Comparison of ENCODE assay signal across 2 cellular contexts in genomic region chr16:82183004-82183397, GRCh38.
TF ChIP-seq lines count a peak whose summit lies in the region.

No MANE protein-coding gene starts in this region.

TF ChIP-seq in K562, 482 proteins besides CTCF, POLR2A, EP300 and RAD21:
- no peak for TF ChIP-seq ZBTB5 (IDR thresholded peaks at IDR 0.05)
- TF ChIP-seq ZBTB40 (IDR thresholded peaks at IDR 0.05), result no peak
- TF ChIP-seq ZBTB40 (CRISPR knock-in tag; IDR thresholded peaks at IDR 0.05), result no peak
- no peak for TF ChIP-seq PYGO2 (tag; IDR thresholded peaks at IDR 0.05)
- peak; percentile 75 for TF ChIP-seq CEBPB (tag; IDR thresholded peaks at IDR 0.05)
- TF ChIP-seq ZBTB12 (CRISPR knock-in tag; IDR thresholded peaks at IDR 0.05), result no peak
- no peak for TF ChIP-seq NFIC (IDR thresholded peaks at IDR 0.05)
- TF ChIP-seq IRF2 (CRISPR knock-in tag; IDR thresholded peaks at IDR 0.05), result no peak
- TF ChIP-seq ZNF780A (CRISPR knock-in tag; IDR thresholded peaks at IDR 0.05), result no peak
- TF ChIP-seq ZNF778 (CRISPR knock-in tag; IDR thresholded peaks at IDR 0.05), result no peak
- TF ChIP-seq RBM15 (IDR thresholded peaks at IDR 0.05; ENCODE audit: insufficient read depth, low read length), result no peak
- no peak for TF ChIP-seq MEF2D (tag; conservative IDR thresholded peaks at IDR 0.05; ENCODE audit: low read depth)
- TF ChIP-seq CEBPG (CRISPR knock-in tag; IDR thresholded peaks at IDR 0.05), result no peak
- peak in 1 of 2 experiments; percentile 73; a peak in 3 of 4 replicates for TF ChIP-seq CEBPG (tag; conservative IDR thresholded peaks at IDR 0.05 in 1 of 2, IDR thresholded peaks at IDR 0.05 in 1 of 2)

TF ChIP-seq in HepG2, 621 proteins besides CTCF, POLR2A, EP300 and RAD21:
- TF ChIP-seq CEBPB (IDR thresholded peaks at IDR 0.05; ENCODE audit: borderline replicate concordance, low read depth, low read length), result peak; percentile 79
- no peak for TF ChIP-seq NCOA1 (CRISPR knock-in tag; IDR thresholded peaks at IDR 0.05)
- no peak for TF ChIP-seq ZBTB7A (CRISPR knock-in tag; IDR thresholded peaks at IDR 0.05)
